2 cellular contexts compared by ENCODE assay signal in the genomic region with DNA sequence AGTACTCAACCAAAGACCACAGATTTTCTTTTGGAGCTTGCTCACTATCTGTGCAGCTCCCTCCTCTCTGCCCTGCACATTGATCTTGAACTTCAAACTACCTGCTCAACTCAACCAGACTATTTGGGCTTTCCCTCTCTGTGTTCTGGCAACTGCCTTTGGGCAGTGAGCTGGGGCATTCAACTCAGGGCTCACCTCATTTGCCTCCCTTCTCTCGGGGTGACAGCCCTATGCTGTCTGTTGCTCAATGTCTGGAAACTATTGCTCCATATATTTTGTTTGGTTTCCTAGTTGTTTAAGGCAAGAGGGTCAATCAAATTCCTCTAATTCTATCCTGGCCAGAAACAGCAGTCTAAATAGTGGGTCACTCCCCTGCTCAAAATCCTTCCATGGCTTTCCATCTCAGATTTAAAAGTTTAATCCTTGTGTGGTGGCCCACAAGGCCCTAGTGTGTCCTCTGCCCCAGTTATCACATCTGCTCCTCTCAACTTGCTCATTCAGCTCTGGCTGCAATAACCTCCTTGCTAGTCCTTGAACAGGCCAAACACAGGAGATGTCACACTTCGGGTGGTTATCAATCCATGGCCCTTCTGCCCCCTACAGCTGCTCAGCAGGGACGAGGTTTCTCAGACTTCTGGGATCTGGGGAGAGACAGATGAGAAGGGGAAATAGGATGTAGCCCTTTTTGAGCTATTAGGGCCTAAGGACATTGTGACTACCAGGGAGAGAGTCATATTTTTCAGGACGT.
TF ChIP-seq lines count a peak whose summit lies in the region.

No MANE protein-coding gene starts in this region.

TF ChIP-seq in IMR-90, 13 proteins besides CTCF, POLR2A, EP300 and RAD21:
- TF ChIP-seq CEBPB (IDR thresholded peaks at IDR 0.05; ENCODE audit: low read depth, low read length), result peak; percentile 19; the same call in 1 of the 2 replicates
- TF ChIP-seq SMC3 (IDR thresholded peaks at IDR 0.05; ENCODE audit: low read depth, low read length), result no peak
- TF ChIP-seq RCOR1 (IDR thresholded peaks at IDR 0.05; ENCODE audit: insufficient replicate concordance, low read length), result no peak

TF ChIP-seq in HepG2, 621 proteins besides CTCF, POLR2A, EP300 and RAD21:
- TF ChIP-seq IKZF1 (IDR thresholded peaks at IDR 0.05) (no peak), SOX6 (IDR thresholded peaks at IDR 0.05) (no peak), SOX6 (CRISPR knock-in tag; IDR thresholded peaks at IDR 0.05) (peak; percentile 30; the same call in 1 of the 2 replicates), ZFP1 (CRISPR knock-in tag; IDR thresholded peaks at IDR 0.05) (no peak), GPN1 (CRISPR knock-in tag; IDR thresholded peaks at IDR 0.05; ENCODE audit: borderline replicate concordance) (no peak), CEBPG (CRISPR knock-in tag; IDR thresholded peaks at IDR 0.05) (peak; percentile 88), FOXA1 (IDR thresholded peaks at IDR 0.05) (no peak), FOXA1 (CRISPR knock-in tag; IDR thresholded peaks at IDR 0.05) (no peak), SRF (IDR thresholded peaks at IDR 0.05; ENCODE audit: low read depth, low read length) (no peak), SMC3 (IDR thresholded peaks at IDR 0.05; ENCODE audit: low read length) (peak; percentile 18; the same call in 1 of the 2 replicates), RBAK (CRISPR knock-in tag; IDR thresholded peaks at IDR 0.05) (no peak), CEBPB (IDR thresholded peaks at IDR 0.05; ENCODE audit: borderline replicate concordance, low read depth, low read length) (peak; percentile 94), ZFP62 (CRISPR knock-in tag; IDR thresholded peaks at IDR 0.05) (no peak), PCBP1 (IDR thresholded peaks at IDR 0.05; ENCODE audit: borderline replicate concordance, low read depth, low read length) (no peak), NFRKB (IDR thresholded peaks at IDR 0.05) (no peak), ZNF816 (CRISPR knock-in tag; IDR thresholded peaks at IDR 0.05; ENCODE audit: borderline replicate concordance) (no peak), ZNF234 (CRISPR knock-in tag; conservative IDR thresholded peaks at IDR 0.05) (no peak), LCORL (IDR thresholded peaks at IDR 0.05) (no peak), LCORL (CRISPR knock-in tag; IDR thresholded peaks at IDR 0.05) (no peak), RFXANK (CRISPR knock-in tag; IDR thresholded peaks at IDR 0.05) (no peak), POLR2G (IDR thresholded peaks at IDR 0.05; ENCODE audit: low read depth, low read length) (0 out of 2 replicates have a peak, but pooled peaks have one; percentile 26)
- TF ChIP-seq, protein P1, sequence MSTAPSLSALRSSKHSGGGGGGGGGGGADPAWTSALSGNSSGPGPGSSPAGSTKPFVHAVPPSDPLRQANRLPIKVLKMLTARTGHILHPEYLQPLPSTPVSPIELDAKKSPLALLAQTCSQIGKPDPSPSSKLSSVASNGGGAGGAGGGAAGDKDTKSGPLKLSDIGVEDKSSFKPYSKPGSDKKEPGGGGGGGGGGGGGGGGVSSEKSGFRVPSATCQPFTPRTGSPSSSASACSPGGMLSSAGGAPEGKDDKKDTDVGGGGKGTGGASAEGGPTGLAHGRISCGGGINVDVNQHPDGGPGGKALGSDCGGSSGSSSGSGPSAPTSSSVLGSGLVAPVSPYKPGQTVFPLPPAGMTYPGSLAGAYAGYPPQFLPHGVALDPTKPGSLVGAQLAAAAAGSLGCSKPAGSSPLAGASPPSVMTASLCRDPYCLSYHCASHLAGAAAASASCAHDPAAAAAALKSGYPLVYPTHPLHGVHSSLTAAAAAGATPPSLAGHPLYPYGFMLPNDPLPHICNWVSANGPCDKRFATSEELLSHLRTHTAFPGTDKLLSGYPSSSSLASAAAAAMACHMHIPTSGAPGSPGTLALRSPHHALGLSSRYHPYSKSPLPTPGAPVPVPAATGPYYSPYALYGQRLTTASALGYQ (CRISPR knock-in tag; IDR thresholded peaks at IDR 0.05), result no peak
- TF ChIP-seq, protein P2, sequence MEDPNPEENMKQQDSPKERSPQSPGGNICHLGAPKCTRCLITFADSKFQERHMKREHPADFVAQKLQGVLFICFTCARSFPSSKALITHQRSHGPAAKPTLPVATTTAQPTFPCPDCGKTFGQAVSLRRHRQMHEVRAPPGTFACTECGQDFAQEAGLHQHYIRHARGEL (CRISPR knock-in tag; IDR thresholded peaks at IDR 0.05), result no peak
- TF ChIP-seq, protein P3, sequence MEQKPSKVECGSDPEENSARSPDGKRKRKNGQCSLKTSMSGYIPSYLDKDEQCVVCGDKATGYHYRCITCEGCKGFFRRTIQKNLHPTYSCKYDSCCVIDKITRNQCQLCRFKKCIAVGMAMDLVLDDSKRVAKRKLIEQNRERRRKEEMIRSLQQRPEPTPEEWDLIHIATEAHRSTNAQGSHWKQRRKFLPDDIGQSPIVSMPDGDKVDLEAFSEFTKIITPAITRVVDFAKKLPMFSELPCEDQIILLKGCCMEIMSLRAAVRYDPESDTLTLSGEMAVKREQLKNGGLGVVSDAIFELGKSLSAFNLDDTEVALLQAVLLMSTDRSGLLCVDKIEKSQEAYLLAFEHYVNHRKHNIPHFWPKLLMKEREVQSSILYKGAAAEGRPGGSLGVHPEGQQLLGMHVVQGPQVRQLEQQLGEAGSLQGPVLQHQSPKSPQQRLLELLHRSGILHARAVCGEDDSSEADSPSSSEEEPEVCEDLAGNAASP (CRISPR knock-in tag; IDR thresholded peaks at IDR 0.05; ENCODE audit: borderline replicate concordance), result peak; percentile 59; the same call in 1 of the 2 replicates
- TF ChIP-seq, protein P4, sequence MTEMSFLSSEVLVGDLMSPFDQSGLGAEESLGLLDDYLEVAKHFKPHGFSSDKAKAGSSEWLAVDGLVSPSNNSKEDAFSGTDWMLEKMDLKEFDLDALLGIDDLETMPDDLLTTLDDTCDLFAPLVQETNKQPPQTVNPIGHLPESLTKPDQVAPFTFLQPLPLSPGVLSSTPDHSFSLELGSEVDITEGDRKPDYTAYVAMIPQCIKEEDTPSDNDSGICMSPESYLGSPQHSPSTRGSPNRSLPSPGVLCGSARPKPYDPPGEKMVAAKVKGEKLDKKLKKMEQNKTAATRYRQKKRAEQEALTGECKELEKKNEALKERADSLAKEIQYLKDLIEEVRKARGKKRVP (CRISPR knock-in tag; IDR thresholded peaks at IDR 0.05), result peak in 1 of 2 experiments; percentile 58; a peak in 1 of 4 replicates
- TF ChIP-seq, protein P5, sequence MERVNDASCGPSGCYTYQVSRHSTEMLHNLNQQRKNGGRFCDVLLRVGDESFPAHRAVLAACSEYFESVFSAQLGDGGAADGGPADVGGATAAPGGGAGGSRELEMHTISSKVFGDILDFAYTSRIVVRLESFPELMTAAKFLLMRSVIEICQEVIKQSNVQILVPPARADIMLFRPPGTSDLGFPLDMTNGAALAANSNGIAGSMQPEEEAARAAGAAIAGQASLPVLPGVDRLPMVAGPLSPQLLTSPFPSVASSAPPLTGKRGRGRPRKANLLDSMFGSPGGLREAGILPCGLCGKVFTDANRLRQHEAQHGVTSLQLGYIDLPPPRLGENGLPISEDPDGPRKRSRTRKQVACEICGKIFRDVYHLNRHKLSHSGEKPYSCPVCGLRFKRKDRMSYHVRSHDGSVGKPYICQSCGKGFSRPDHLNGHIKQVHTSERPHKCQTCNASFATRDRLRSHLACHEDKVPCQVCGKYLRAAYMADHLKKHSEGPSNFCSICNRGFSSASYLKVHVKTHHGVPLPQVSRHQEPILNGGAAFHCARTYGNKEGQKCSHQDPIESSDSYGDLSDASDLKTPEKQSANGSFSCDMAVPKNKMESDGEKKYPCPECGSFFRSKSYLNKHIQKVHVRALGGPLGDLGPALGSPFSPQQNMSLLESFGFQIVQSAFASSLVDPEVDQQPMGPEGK (CRISPR knock-in tag; IDR thresholded peaks at IDR 0.05), result no peak
